ENCODE assay signal across 8 cellular contexts in the genomic region with DNA sequence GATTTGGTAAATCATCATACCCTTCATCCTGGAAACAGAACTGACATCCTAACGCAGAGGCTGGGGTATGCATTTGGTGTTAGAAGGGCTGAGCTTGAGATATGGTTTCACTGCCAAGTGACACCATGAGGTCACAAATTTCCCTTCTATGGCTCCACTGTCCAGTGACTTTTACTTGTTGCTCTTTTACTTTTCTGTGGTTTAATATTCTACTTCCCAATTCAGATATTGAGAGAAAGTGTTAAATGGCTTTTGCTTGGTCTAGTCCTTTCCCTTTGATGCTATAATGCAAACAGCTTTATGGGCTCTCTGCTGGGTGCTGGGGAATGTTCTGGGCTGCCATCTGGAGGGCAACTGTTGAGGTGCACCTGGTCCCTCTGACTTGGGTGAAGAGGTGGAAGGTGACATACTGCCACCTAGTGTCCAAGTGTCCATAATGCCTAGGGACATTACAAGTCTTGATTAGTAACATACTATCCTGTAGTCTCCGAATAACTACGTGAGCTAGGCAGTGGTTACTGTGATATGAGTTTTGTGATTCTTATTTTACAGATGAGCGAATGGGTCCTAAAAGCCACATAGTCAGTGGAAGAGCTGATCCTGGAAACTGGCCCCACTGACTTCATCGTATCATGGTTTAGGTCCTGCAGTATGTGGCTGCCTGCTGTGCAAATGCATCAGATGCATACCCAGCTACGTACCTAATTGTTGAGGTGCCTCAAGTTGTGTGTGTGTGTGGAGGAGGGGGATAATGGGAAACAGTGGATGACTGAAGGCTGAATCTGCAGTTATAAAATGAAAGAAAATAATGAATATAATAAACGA.
DNase-seq lines count a peak whose midpoint lies in the region; ATAC-seq and TF ChIP-seq lines count a peak whose summit lies in the region.

No MANE protein-coding gene starts in this region.

- peak; percentile 94 for ATAC-seq in GM18907 (IDR thresholded peaks at IDR 0.05; ENCODE audit: unreplicated experiment)
- ATAC-seq in HG03135 (IDR thresholded peaks at IDR 0.05; ENCODE audit: unreplicated experiment) = peak; percentile 95

- DNase-seq in AG09309 (ENCODE audit: low read depth) (peak; percentile 76), NCI-H2171 treated with DMSO at 0.1 percent for 48 hours (lab: John Stamatoyannopoulos, UW) (peak; percentile 85), UCSD-AML1 (lab: John Stamatoyannopoulos, UW; ENCODE audit: unreplicated experiment) (peak; percentile 82), brain pericyte (ENCODE audit: low read depth, low spot score) (peak; percentile 65), inferior parietal cortex (ENCODE audit: extremely low spot score) (peak; percentile 83)
- DNase-seq in stimulated activated CD4-positive, alpha-beta T cell treated with anti-CD3 and anti-CD28 coated beads, Interleukin-1b, Interleukin-23, amount 100 ng/mL, for 1 hour (ENCODE audit: low read depth in 2 of 2) = peak; percentile 41 to 65

- TF ChIP-seq CTCF in AG09309 (IDR thresholded peaks at IDR 0.05; ENCODE audit: control insufficient read depth, insufficient read depth, low read depth, low read length, missing control alignments) = peak; percentile 98

- H3K4me3 ChIP-seq in AG09309 (ENCODE audit: control insufficient read depth, low read depth, low read length) = no peak overlapping the region
